Comparison of ENCODE assay signal across 8 cellular contexts in the genomic region with DNA sequence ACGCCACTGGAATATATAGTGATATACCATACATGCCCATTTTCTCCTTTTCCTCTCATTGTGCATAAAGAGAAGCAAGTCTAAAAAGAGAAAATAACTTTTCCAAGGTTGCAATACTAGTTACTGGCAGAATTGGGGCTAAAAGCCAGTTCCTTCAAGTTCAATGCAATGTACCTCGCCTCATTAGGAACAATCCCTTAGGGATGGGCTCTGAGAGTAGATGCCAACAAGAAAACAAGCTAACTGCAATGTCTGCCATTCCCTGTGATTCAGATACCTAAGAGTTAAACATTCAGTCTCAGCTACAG.
DNase-seq lines count a peak whose midpoint lies in the region; ATAC-seq, FAIRE-seq and TF ChIP-seq lines count a peak whose summit lies in the region.

No MANE protein-coding gene starts in this region.

- intact Hi-C loops in adrenal gland (cut with DNase I), result loop anchor here (10.0 kb wide), 2 partner anchors 70 to 140 kb away; no protein-coding TSS in a partner anchor

- H3K36me3 ChIP-seq in HUES6 (ENCODE audit: control insufficient read depth, insufficient read depth, low read length), result no peaks in the 10 kb centered on the region
- H3K36me3 ChIP-seq in adrenal gland (replicated peaks in 1 of 2), result no peaks in the 10 kb centered on the region
- H3K36me3 ChIP-seq in keratinocyte (ENCODE audit: control insufficient read depth in 2 of 2, extremely low read depth in 1 of 2, insufficient read depth in 2 of 2, low read length in 2 of 2), result no peaks in the 10 kb centered on the region

- H3K79me2 ChIP-seq in keratinocyte (ENCODE audit: control insufficient read depth, insufficient read depth, low read length), result peaks cover 71% of the 10 kb centered on the region

- H3K27me3 ChIP-seq in HUES6 (ENCODE audit: control insufficient read depth, insufficient read depth, low read length) (no peaks in the 10 kb centered on the region), adrenal gland (no peaks in the 10 kb centered on the region), keratinocyte (ENCODE audit: control insufficient read depth, extremely low read depth, insufficient read depth, low read length) (no peaks in the 10 kb centered on the region)

- ATAC-seq in stimulated activated naive CD8-positive, alpha-beta T cell treated with anti-CD3 and anti-CD28 coated beads, Interleukin-15, amount 100 ng/mL, for 72 hours, result no peak
- ATAC-seq in GM18868 (IDR thresholded peaks at IDR 0.05; ENCODE audit: unreplicated experiment), result no peak

- 16 to 28% (median 23%) methylated on average over 2 of the region's 2 CpGs for WGBS in adrenal gland, 4 donors

- peaks cover 49% of the 10 kb centered on the region for H3K4me1 ChIP-seq in HUES6 (ENCODE audit: control insufficient read depth, insufficient read depth, low read length)
- peaks cover 34 to 57% of the 10 kb centered on the region in 2 donors for H3K4me1 ChIP-seq in adrenal gland (replicated peaks in 1 of 2)
- H3K4me1 ChIP-seq in keratinocyte (ENCODE audit: control insufficient read depth, extremely low read depth, insufficient read depth, low read length), result peaks cover 65% of the 10 kb centered on the region

- peak overlapping the region; percentile 99 for H3K4me2 ChIP-seq in keratinocyte (ENCODE audit: control insufficient read depth, extremely low read depth, insufficient read depth, low read depth, low read length)

- no peak overlapping the region for H3K27ac ChIP-seq in HUES6 (ENCODE audit: low read depth, low read length)
- peak overlapping the region in 4 of 5 donors; percentile 52 to 88 (median 72) for H3K27ac ChIP-seq in adrenal gland
- peak overlapping the region; percentile 88 for H3K27ac ChIP-seq in keratinocyte (ENCODE audit: control insufficient read depth, insufficient read depth, low read length)

- H3K27ac Mint-ChIP-seq in stimulated activated naive CD8-positive, alpha-beta T cell treated with anti-CD3 and anti-CD28 coated beads, Interleukin-15, amount 100 ng/mL, for 72 hours, result no peak overlapping the region

- TF ChIP-seq CTCF in adrenal gland (IDR thresholded peaks at IDR 0.05), result no peak
- TF ChIP-seq CTCF in keratinocyte (optimal IDR thresholded peaks at IDR 0.05 in 1 of 3, IDR thresholded peaks at IDR 0.05 in 1 of 3, conservative IDR thresholded peaks at IDR 0.05 in 1 of 3; ENCODE audit: extremely low read depth in 1 of 3, insufficient read depth in 2 of 3, low read length in 3 of 3), result no peak

- peaks cover 16% of the 10 kb centered on the region for H3K4me1 Mint-ChIP-seq in stimulated activated naive CD8-positive, alpha-beta T cell treated with anti-CD3 and anti-CD28 coated beads, Interleukin-15, amount 100 ng/mL, for 72 hours

- no peaks in the 10 kb centered on the region for H4K20me1 ChIP-seq in keratinocyte (ENCODE audit: control insufficient read depth, extremely low read depth, insufficient read depth, low read length)

- H3K9ac ChIP-seq in HUES6 (ENCODE audit: low read length), result no peak overlapping the region
- H3K9ac ChIP-seq in keratinocyte (ENCODE audit: control insufficient read depth, extremely low read depth, insufficient read depth, low read length), result peak overlapping the region; percentile 80

- DNase-seq in adrenal gland, result no peak
- no peak for DNase-seq in keratinocyte (ENCODE audit: low read depth, low spot score)
- DNase-seq in stimulated activated naive CD8-positive, alpha-beta T cell treated with anti-CD3 and anti-CD28 coated beads, Interleukin-15, amount 100 ng/mL, for 72 hours, result no peak
- DNase-seq in stimulated activated CD4-positive, alpha-beta T cell treated with anti-CD3 and anti-CD28 coated beads, Interleukin-4, amount 100 ng/mL, for 1 hour, result no peak
- no peak for DNase-seq in G401 (ENCODE audit: low spot score)
- DNase-seq in NCI-H82 (lab: John Stamatoyannopoulos, UW), result no peak

- no peaks in the 10 kb centered on the region for H3K9me3 Mint-ChIP-seq in stimulated activated naive CD8-positive, alpha-beta T cell treated with anti-CD3 and anti-CD28 coated beads, Interleukin-15, amount 100 ng/mL, for 72 hours

- in situ Hi-C loops in G401 (cut with HindIII; ENCODE audit: low sequenced_read_pairs), result no loop called here

- no peak for FAIRE-seq in keratinocyte (lab: Jason Lieb, UNC)

- peaks cover 7% of the 10 kb centered on the region for H3K27me3 Mint-ChIP-seq in stimulated activated naive CD8-positive, alpha-beta T cell treated with anti-CD3 and anti-CD28 coated beads, Interleukin-15, amount 100 ng/mL, for 72 hours

- TF ChIP-seq POLR2A in adrenal gland (IDR thresholded peaks at IDR 0.05), result no peak

- H3K4me3 ChIP-seq in HUES6 (ENCODE audit: low read depth, low read length), result peak overlapping the region; percentile 59
- peak overlapping the region in 1 of 4 donors; percentile 59 for H3K4me3 ChIP-seq in adrenal gland
- peak overlapping the region in 2 of 3 experiments; percentile 70 to 73 for H3K4me3 ChIP-seq in keratinocyte (ENCODE audit: control insufficient read depth in 2 of 3, extremely low read depth in 1 of 3, insufficient read depth in 2 of 3, low read depth in 1 of 3, low read length in 3 of 3)

- dilution Hi-C loops in keratinocyte (cut with MboI; ENCODE audit: extremely low pct_ligation_motif_present, low sequenced_read_pairs), result no loop called here

- peak overlapping the region; percentile 24 to 59 for H3K4me3 Mint-ChIP-seq in stimulated activated naive CD8-positive, alpha-beta T cell treated with anti-CD3 and anti-CD28 coated beads, Interleukin-15, amount 100 ng/mL, for 72 hours

- H3K9me3 ChIP-seq in HUES6 (ENCODE audit: control insufficient read depth, insufficient read depth, low read depth, low read length), result no peaks in the 10 kb centered on the region
- H3K9me3 ChIP-seq in adrenal gland (replicated peaks in 1 of 3), result no peaks in the 10 kb centered on the region
- no peaks in the 10 kb centered on the region for H3K9me3 ChIP-seq in keratinocyte (ENCODE audit: control insufficient read depth, low read depth, low read length)

- H2AFZ ChIP-seq in keratinocyte (ENCODE audit: control insufficient read depth, low read length), result peak overlapping the region; percentile 42

- H3K9me1 ChIP-seq in keratinocyte (ENCODE audit: control insufficient read depth, extremely low read depth, insufficient read depth, low read length), result no peaks in the 10 kb centered on the region
